ENCODE assay signal across 25 cellular contexts in the genomic region with DNA sequence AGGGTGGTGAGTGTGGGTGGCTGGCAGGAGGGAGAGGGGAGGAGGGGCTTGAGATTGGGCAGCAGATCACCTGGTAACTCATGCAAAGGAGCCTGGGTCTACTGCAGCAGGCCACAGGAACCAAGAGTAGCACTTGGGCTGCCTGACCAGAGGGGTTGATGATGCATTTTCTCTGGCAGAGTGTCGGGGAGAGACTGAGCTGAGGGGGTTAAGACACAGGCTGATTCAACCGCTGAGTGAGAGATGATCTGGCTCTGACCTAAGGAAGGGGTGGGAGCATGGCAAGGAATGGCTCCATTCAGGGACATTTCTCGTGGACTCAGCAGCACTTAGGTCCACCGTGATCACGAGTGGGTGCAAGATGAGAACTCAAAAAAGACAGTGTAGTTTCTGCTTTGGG.
DNase-seq lines count a peak whose midpoint lies in the region; ATAC-seq, FAIRE-seq and TF ChIP-seq lines count a peak whose summit lies in the region.
"Had no signal": no experiment of that assay in that cellular context is flagged by ENCODE, and none has a peak within 500 bp of the region (broad histone marks: within the 10 kb centered on the region; RNA-seq: fewer than 3 reads in every experiment).

No MANE protein-coding gene starts in this region.

- WGBS in aorta, 2 donors: 78 to 85% methylated on average over 5 of the region's 5 CpGs

- H3K36me3 ChIP-seq in PC-3 (ENCODE audit: low read depth, low read length) (no peaks in the 10 kb centered on the region), bronchial epithelial cell (ENCODE audit: control insufficient read depth, insufficient read depth, low read length) (no peaks in the 10 kb centered on the region), MM.1S (replicated peaks; ENCODE audit: insufficient read depth, low read length) (no peaks in the 10 kb centered on the region), aorta (ENCODE audit: control insufficient read depth in 1 of 2, insufficient read depth in 2 of 2, low read length in 1 of 2) (no peaks in the 10 kb centered on the region)
- H3K36me3 ChIP-seq: sigmoid colon, uterus had no signal

- peak; percentile 37; the same call in 1 of the 2 replicates for ATAC-seq in PC-3
- ATAC-seq in aorta (ENCODE audit: low FRiP score): no peak

- DNase-seq in ELR (ENCODE audit: low read depth): peak; percentile 70
- DNase-seq in PC-3: peak; percentile 30
- DNase-seq in bronchial epithelial cell (ENCODE audit: low read depth): peak; percentile 50
- no peak for DNase-seq in neural crest cell (ENCODE audit: low read depth, low spot score)
- DNase-seq in NCI-H1105 (lab: John Stamatoyannopoulos, UW): no peak
- no peak for DNase-seq in MM.1S
- DNase-seq in activated CD8-positive, alpha-beta memory T cell treated with anti-CD3 and anti-CD28 coated beads for 24 hours: no peak
- DNase-seq in aorta: no peak
- DNase-seq: activated CD4-positive, alpha-beta memory T cell treated with anti-CD3 and anti-CD28 coated beads, Interleukin-2, amount 10 ng/mL, durations not matched to agents 7 days and 5 days; activated naive CD4-positive, alpha-beta T cell treated with anti-CD3 and anti-CD28 coated beads, Interleukin-2, amount 10 ng/mL, durations not matched to agents 7 days and 5 days; activated T-cell treated with anti-CD3 and anti-CD28 coated beads, Interleukin-2, amount 50 U/mL, for 24 hours; dermis blood vessel endothelial cell; glutamatergic neuron; NCI-H146; NCI-H345; Right ventricle myocardium superior; sigmoid colon; T-helper 1 cell; uterus had no signal

- POLR2A ChIA-PET in PC-3 (lab: Charles Lee; ENCODE audit: unreplicated experiment): no interaction called here

- no peak overlapping the region for H2AFZ ChIP-seq in PC-3 (ENCODE audit: low read length)
- no peak overlapping the region for H2AFZ ChIP-seq in MM.1S (ENCODE audit: low read length)
- H2AFZ ChIP-seq: parathyroid adenoma had no signal

- no peaks in the 10 kb centered on the region for H3K27me3 Mint-ChIP-seq in neural crest cell (ENCODE audit: low read depth)

- peak overlapping the region; percentile 24 for H3K27ac Mint-ChIP-seq in neural crest cell (ENCODE audit: unreplicated experiment)
- H3K27ac Mint-ChIP-seq: activated CD4-positive, alpha-beta memory T cell treated with anti-CD3 and anti-CD28 coated beads, Interleukin-2, amount 10 ng/mL, durations not matched to agents 7 days and 5 days; activated T-cell treated with anti-CD3 and anti-CD28 coated beads, Interleukin-2, amount 50 U/mL, for 24 hours; B cell; brain had no signal

- no peak overlapping the region for H3K4me3 Mint-ChIP-seq in neural crest cell
- H3K4me3 Mint-ChIP-seq: activated CD4-positive, alpha-beta memory T cell treated with anti-CD3 and anti-CD28 coated beads, Interleukin-2, amount 10 ng/mL, durations not matched to agents 7 days and 5 days; activated naive CD4-positive, alpha-beta T cell treated with anti-CD3 and anti-CD28 coated beads, Interleukin-2, amount 10 ng/mL, durations not matched to agents 7 days and 5 days; activated T-cell treated with anti-CD3 and anti-CD28 coated beads, Interleukin-2, amount 50 U/mL, for 24 hours; B cell; brain had no signal

- H3K4me3 ChIP-seq in PC-3 (ENCODE audit: low read length): no peak overlapping the region
- H3K4me3 ChIP-seq in bronchial epithelial cell (ENCODE audit: low read depth, low read length): no peak overlapping the region
- H3K4me3 ChIP-seq in MM.1S (ENCODE audit: low read length): no peak overlapping the region
- no peak overlapping the region for H3K4me3 ChIP-seq in aorta (ENCODE audit: low read length in 2 of 2)
- H3K4me3 ChIP-seq: sigmoid colon, uterus had no signal

- CTCF ChIA-PET in PC-3 (lab: Charles Lee): no interaction called here

- H3K79me2 ChIP-seq in PC-3 (ENCODE audit: low read length) (no peaks in the 10 kb centered on the region), MM.1S (ENCODE audit: low read length) (no peaks in the 10 kb centered on the region)
- H3K79me2 ChIP-seq: parathyroid adenoma had no signal

- H3K27ac ChIP-seq in PC-3 (ENCODE audit: low read length) (no peak overlapping the region), MM.1S (ENCODE audit: low read length) (no peak overlapping the region), aorta (ENCODE audit: low read depth in 1 of 2, low read length in 2 of 2) (no peak overlapping the region)
- H3K27ac ChIP-seq: parathyroid adenoma, sigmoid colon, uterus, VCaP had no signal

- no peak overlapping the region for H3K9ac ChIP-seq in PC-3 (ENCODE audit: low read length)
- no peak overlapping the region for H3K9ac ChIP-seq in MM.1S (ENCODE audit: low read length)
- H3K9ac ChIP-seq: parathyroid adenoma had no signal

- H3K9me2 ChIP-seq in PC-3 (replicated peaks; ENCODE audit: low read length) (no peaks in the 10 kb centered on the region), MM.1S (replicated peaks; ENCODE audit: insufficient read depth, low read length) (no peaks in the 10 kb centered on the region)

- no peaks in the 10 kb centered on the region for H3K36me3 Mint-ChIP-seq in neural crest cell (ENCODE audit: low read depth)
- H3K36me3 Mint-ChIP-seq: activated naive CD4-positive, alpha-beta T cell treated with anti-CD3 and anti-CD28 coated beads, Interleukin-2, amount 10 ng/mL, durations not matched to agents 7 days and 5 days had no signal

- H3K9me3 ChIP-seq in PC-3 (ENCODE audit: low read length) (no peaks in the 10 kb centered on the region), MM.1S (replicated peaks; ENCODE audit: insufficient read depth, low read length) (no peaks in the 10 kb centered on the region), aorta (ENCODE audit: control insufficient read depth, low read length) (no peaks in the 10 kb centered on the region)
- H3K9me3 ChIP-seq: sigmoid colon, uterus had no signal

- FAIRE-seq in bronchial epithelial cell (lab: Jason Lieb, UNC): no peak
- FAIRE-seq: G401.6, GM12891 had no signal

- TF ChIP-seq CTCF in PC-3 (conservative IDR thresholded peaks at IDR 0.05; ENCODE audit: low read depth, low read length): no peak
- TF ChIP-seq CTCF in bronchial epithelial cell (IDR thresholded peaks at IDR 0.05; ENCODE audit: insufficient read depth, low read length, severe bottlenecking): no peak
- TF ChIP-seq CTCF in neural crest cell (conservative IDR thresholded peaks at IDR 0.05): no peak
- TF ChIP-seq CTCF in MM.1S (IDR thresholded peaks at IDR 0.05; ENCODE audit: low read length): no peak

- H3K27me3 ChIP-seq in PC-3 (ENCODE audit: low read length) (no peaks in the 10 kb centered on the region), bronchial epithelial cell (ENCODE audit: control insufficient read depth, insufficient read depth, low read length) (no peaks in the 10 kb centered on the region), MM.1S (replicated peaks; ENCODE audit: insufficient read depth, low read length) (no peaks in the 10 kb centered on the region), aorta (ENCODE audit: control insufficient read depth in 1 of 2, insufficient read depth in 2 of 2, low read length in 1 of 2) (no peaks in the 10 kb centered on the region)
- H3K27me3 ChIP-seq: sigmoid colon, uterus had no signal

- H3K4me2 ChIP-seq in PC-3 (ENCODE audit: low read length) (no peak overlapping the region), MM.1S (ENCODE audit: low read depth, low read length) (no peak overlapping the region)

- H3K9me3 Mint-ChIP-seq in neural crest cell: no peaks in the 10 kb centered on the region
- H3K9me3 Mint-ChIP-seq: activated CD4-positive, alpha-beta memory T cell treated with anti-CD3 and anti-CD28 coated beads, Interleukin-2, amount 10 ng/mL, durations not matched to agents 7 days and 5 days; activated naive CD4-positive, alpha-beta T cell treated with anti-CD3 and anti-CD28 coated beads, Interleukin-2, amount 10 ng/mL, durations not matched to agents 7 days and 5 days; activated T-cell treated with anti-CD3 and anti-CD28 coated beads, Interleukin-2, amount 50 U/mL, for 24 hours; brain had no signal

- H3K4me1 Mint-ChIP-seq in neural crest cell: no peaks in the 10 kb centered on the region
- H3K4me1 Mint-ChIP-seq: activated CD4-positive, alpha-beta memory T cell treated with anti-CD3 and anti-CD28 coated beads, Interleukin-2, amount 10 ng/mL, durations not matched to agents 7 days and 5 days; activated naive CD4-positive, alpha-beta T cell treated with anti-CD3 and anti-CD28 coated beads, Interleukin-2, amount 10 ng/mL, durations not matched to agents 7 days and 5 days; B cell had no signal

- intact Hi-C loops in PC-3 (cut with micrococcal nuclease): no loop called here
- intact Hi-C loops in aorta (cut with DNase I): no loop called here

- BruUV-seq in PC-3 (replicated peaks; lab: Mats Ljungman, UMichigan): no TSS peak

- no peaks in the 10 kb centered on the region for H4K20me1 ChIP-seq in PC-3 (ENCODE audit: low read length)
- no peaks in the 10 kb centered on the region for H4K20me1 ChIP-seq in MM.1S (ENCODE audit: insufficient read depth, low read length)

- H3F3A ChIP-seq in PC-3 (ENCODE audit: low read length, unreplicated experiment) (no peaks in the 10 kb centered on the region), MM.1S (ENCODE audit: insufficient read depth, low read length) (no peaks in the 10 kb centered on the region)

- no peaks in the 10 kb centered on the region; the same call in 1 of the 2 replicates for H3K4me1 ChIP-seq in PC-3 (ENCODE audit: insufficient read depth, low read length)
- H3K4me1 ChIP-seq in MM.1S (ENCODE audit: low read length): no peaks in the 10 kb centered on the region
- no peaks in the 10 kb centered on the region for H3K4me1 ChIP-seq in aorta (ENCODE audit: control insufficient read depth in 1 of 2, insufficient read depth in 2 of 2, low read length in 2 of 2)
- H3K4me1 ChIP-seq: parathyroid adenoma, sigmoid colon, uterus had no signal

Comparison
In these comparisons a context has a peak if more than half of its experiments do, and no peak if none do; other contexts are left out.
1. DNase-seq: peak in ELR (single experiment), PC-3 (single experiment) and bronchial epithelial cell (single experiment); none in neural crest cell (single experiment), NCI-H1105 (single experiment), MM.1S (single experiment), activated CD8-positive, alpha-beta memory T cell treated with anti-CD3 and anti-CD28 coated beads for 24 hours (single experiment) and aorta (0 of 2).